ENCODE assay signal across 1 cellular context in genomic region chr14:68369289-68369925, GRCh38.
TF ChIP-seq lines count a peak whose summit lies in the region.

No MANE protein-coding gene starts in this region.

TF ChIP-seq in GM23338, 12 proteins besides CTCF, POLR2A, EP300 and RAD21 (continued from another document):
- TF ChIP-seq ZNF462 (CRISPR knock-in tag; IDR thresholded peaks at IDR 0.05), result no peak
- TF ChIP-seq STAT1 (IDR thresholded peaks at IDR 0.05; ENCODE audit: unreplicated experiment), result no peak
- TF ChIP-seq EZH2 (IDR thresholded peaks at IDR 0.05; ENCODE audit: low read depth, unreplicated experiment), result no peak
- no peak for TF ChIP-seq REST (IDR thresholded peaks at IDR 0.05; ENCODE audit: unreplicated experiment)
